Comparison of ENCODE assay signal across 1 cellular context in the genomic region with DNA sequence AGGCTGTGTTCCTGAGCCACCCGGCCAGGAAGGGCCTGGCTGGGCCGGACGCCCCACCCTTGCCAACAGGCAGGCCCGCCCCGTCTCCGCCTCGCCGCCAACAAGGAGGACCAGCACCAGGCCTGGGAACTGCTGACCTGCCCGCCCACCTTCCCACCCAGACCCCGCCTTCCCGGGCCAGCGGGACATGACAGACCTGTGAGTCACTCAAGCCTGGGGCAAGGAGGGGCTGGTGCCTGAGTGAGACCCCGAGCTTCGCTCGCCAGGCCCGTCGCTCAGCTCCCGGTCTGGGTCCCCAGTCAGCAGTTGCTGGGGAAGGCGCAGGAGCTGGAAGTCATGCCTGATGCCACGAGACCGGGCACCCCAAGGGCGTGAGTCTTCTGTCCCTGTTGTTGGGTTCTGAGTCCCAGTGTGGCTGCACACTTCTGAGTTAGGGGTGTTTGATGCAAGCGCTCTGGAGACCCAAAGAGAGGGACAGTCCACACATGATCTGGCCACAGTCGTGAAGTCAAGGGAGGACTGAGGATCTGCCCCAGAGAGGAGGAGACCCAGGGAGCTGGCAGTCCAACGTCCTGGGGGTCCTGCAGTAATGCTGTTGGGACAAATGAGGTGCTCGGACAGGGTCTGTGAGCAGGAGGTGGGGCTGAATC.
TF ChIP-seq lines count a peak whose summit lies in the region.

A gene with protein sequence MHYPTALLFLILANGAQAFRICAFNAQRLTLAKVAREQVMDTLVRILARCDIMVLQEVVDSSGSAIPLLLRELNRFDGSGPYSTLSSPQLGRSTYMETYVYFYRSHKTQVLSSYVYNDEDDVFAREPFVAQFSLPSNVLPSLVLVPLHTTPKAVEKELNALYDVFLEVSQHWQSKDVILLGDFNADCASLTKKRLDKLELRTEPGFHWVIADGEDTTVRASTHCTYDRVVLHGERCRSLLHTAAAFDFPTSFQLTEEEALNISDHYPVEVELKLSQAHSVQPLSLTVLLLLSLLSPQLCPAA (minus strand): TSS at position 33 of the 650 bp plus-strand sequence. CDS start 3,686 bp downstream, outside the sequence.

TF ChIP-seq in A549, 52 proteins besides CTCF, POLR2A, EP300 and RAD21 (continued from another document):
- TF ChIP-seq, protein P1, sequence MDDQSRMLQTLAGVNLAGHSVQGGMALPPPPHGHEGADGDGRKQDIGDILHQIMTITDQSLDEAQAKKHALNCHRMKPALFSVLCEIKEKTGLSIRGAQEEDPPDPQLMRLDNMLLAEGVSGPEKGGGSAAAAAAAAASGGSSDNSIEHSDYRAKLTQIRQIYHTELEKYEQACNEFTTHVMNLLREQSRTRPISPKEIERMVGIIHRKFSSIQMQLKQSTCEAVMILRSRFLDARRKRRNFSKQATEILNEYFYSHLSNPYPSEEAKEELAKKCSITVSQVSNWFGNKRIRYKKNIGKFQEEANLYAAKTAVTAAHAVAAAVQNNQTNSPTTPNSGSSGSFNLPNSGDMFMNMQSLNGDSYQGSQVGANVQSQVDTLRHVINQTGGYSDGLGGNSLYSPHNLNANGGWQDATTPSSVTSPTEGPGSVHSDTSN (IDR thresholded peaks at IDR 0.05): 0 out of 2 replicates have a peak, but pooled peaks have one; percentile 21
- TF ChIP-seq MAFK (IDR thresholded peaks at IDR 0.05; ENCODE audit: partially characterized antibody) (no peak), TFCP2L1 (CRISPR knock-in tag; IDR thresholded peaks at IDR 0.05) (no peak)
TF ChIP-seq in A549: peak in this region for 4.
